23 cellular contexts compared by ENCODE assay signal in the genomic region with DNA sequence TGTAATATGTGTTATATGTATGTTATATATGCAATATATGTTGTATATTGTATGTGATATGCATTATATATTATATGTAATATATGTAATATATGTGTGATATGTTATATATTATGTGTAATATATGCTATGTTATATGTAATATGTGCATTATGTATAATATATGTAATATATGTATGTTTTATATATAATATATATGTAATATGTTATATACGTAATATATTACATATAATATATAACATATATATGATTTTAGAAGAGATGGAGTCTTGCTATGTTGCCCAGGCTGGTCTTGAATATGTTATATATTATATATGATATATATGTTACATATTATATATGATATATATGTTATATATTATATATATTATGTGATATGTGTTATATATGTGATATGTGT.
"Had no signal": no experiment of that assay in that cellular context is flagged by ENCODE, and none has a peak within 500 bp of the region (broad histone marks: within the 10 kb centered on the region; RNA-seq: fewer than 3 reads in every experiment).

No MANE protein-coding gene starts in this region.

- H3K9me3 ChIP-seq: left lung, lower lobe of right lung, right atrium auricular region, right lobe of liver, stomach, testis, thyroid gland, transverse colon, upper lobe of left lung, vagina had no signal

- H3K4me1 ChIP-seq: parathyroid adenoma, right lobe of liver, stomach, testis, thyroid gland, transverse colon, vagina had no signal

- H3K4me3 ChIP-seq: left lung, lower lobe of right lung, right atrium auricular region, right lobe of liver, stomach, testis, thyroid gland, transverse colon, upper lobe of left lung, vagina had no signal

- ATAC-seq: left colon; left lung; lower lobe of right lung; naive thymus-derived CD8-positive, alpha-beta T cell; right lobe of liver; stimulated activated naive B cell treated with anti-CD40 and anti-IgM and Interleukin-4, amounts not matched to agents 10 μg/mL and 1 μg/mL and 100 μg/mL, for 72 hours; stimulated activated naive CD8-positive, alpha-beta T cell treated with anti-CD3 and anti-CD28 coated beads, Interleukin-15, Interleukin-2, amounts not matched to agents 100 U/mL and 50 U/mL, for 24 hours had no signal

- H3K79me2 ChIP-seq: parathyroid adenoma had no signal

- H2AFZ ChIP-seq: parathyroid adenoma had no signal

- H3K27ac ChIP-seq: left lung, lower lobe of right lung, parathyroid adenoma, right atrium auricular region, right lobe of liver, stomach, testis, thyroid gland, transverse colon, upper lobe of left lung, vagina had no signal

- H3K27me3 ChIP-seq: left lung, right atrium auricular region, right lobe of liver, testis, thyroid gland, upper lobe of left lung, vagina had no signal

- H3K36me3 ChIP-seq: left lung, lower lobe of right lung, right atrium auricular region, right lobe of liver, stomach, thyroid gland, transverse colon, upper lobe of left lung, vagina had no signal

- DNase-seq: left colon; lower lobe of right lung; mammary epithelial cell; mesenchymal stem cell; naive thymus-derived CD8-positive, alpha-beta T cell; nucleus accumbens; right lobe of liver; stimulated activated CD4-positive, alpha-beta T cell treated with anti-CD3 and anti-CD28 coated beads, Interleukin-12 subunit alpha, Interleukin-12 subunit beta, amount 100 ng/mL, for 4 hours; stimulated activated CD4-positive, alpha-beta T cell treated with anti-CD3 and anti-CD28 coated beads, Interleukin-15, amount 100 ng/mL, for 24 hours; stimulated activated CD4-positive, alpha-beta T cell treated with anti-CD3 and anti-CD28 coated beads, Interleukin-2, amount 100 ng/mL, for 24 hours; stimulated activated CD4-positive, alpha-beta T cell treated with anti-CD3 and anti-CD28 coated beads, Interleukin-4, amount 100 ng/mL, for 1 hour; stimulated activated naive B cell treated with anti-CD40 and anti-IgM and Interleukin-4, amounts not matched to agents 10 μg/mL and 1 μg/mL and 100 μg/mL, for 72 hours; stimulated activated naive CD8-positive, alpha-beta T cell treated with anti-CD3 and anti-CD28 coated beads, Interleukin-15, Interleukin-2, amounts not matched to agents 100 U/mL and 50 U/mL, for 24 hours; stomach; testis; thyroid gland; transverse colon had no signal

- FAIRE-seq: keratinocyte had no signal
